In genomic region chr16:1117169-1117900, GRCh38 we compare ENCODE assay signal across 16 cellular contexts. TPM values are rescaled to one million over a fixed set of nuclear protein-coding genes. Genes with fewer than 3 reads are reported as not detected.
DNase-seq lines count a peak whose midpoint lies in the region; TF ChIP-seq lines count a peak whose summit lies in the region.
"Had no signal": no experiment of that assay in that cellular context is flagged by ENCODE, and none has a peak within 500 bp of the region (broad histone marks: within the 10 kb centered on the region; RNA-seq: fewer than 3 reads in every experiment).

No MANE protein-coding gene starts in this region.

- H3K36me3 Mint-ChIP-seq in glutamatergic neuron (ENCODE audit: unreplicated experiment) (no peaks in the 10 kb centered on the region), neural progenitor cell (no peaks in the 10 kb centered on the region)
- H3K36me3 Mint-ChIP-seq: CD4-positive, CD25-positive, alpha-beta regulatory T cell; CD8-positive, alpha-beta T cell had no signal

- H3K4me3 Mint-ChIP-seq in glutamatergic neuron (ENCODE audit: unreplicated experiment) (no peak overlapping the region), neural progenitor cell (no peak overlapping the region)
- H3K4me3 Mint-ChIP-seq: B cell; CD4-positive, CD25-positive, alpha-beta regulatory T cell; CD8-positive, alpha-beta T cell had no signal

- no peaks in the 10 kb centered on the region for H3F3A ChIP-seq in neural progenitor cell (ENCODE audit: low read depth)

- H3K4me1 Mint-ChIP-seq in glutamatergic neuron (ENCODE audit: low read depth, unreplicated experiment) (peaks cover 3% of the 10 kb centered on the region), neural progenitor cell (peaks cover 8% of the 10 kb centered on the region)
- H3K4me1 Mint-ChIP-seq: CD4-positive, CD25-positive, alpha-beta regulatory T cell had no signal

- no peak overlapping the region for H2AFZ ChIP-seq in neural progenitor cell (replicated peaks)

- H3K27me3 Mint-ChIP-seq in glutamatergic neuron (ENCODE audit: unreplicated experiment): peaks cover 1% of the 10 kb centered on the region
- peaks cover 4% of the 10 kb centered on the region for H3K27me3 Mint-ChIP-seq in neural progenitor cell (ENCODE audit: insufficient read depth, low read depth)
- H3K27me3 Mint-ChIP-seq: CD4-positive, CD25-positive, alpha-beta regulatory T cell had no signal

- POLR2A ChIA-PET in HEK293 (lab: Yijun Ruan, JAX): no interaction called here

- H3K27ac ChIP-seq in HEK293 (ENCODE audit: extremely low read depth, low read depth, low read length): no peak overlapping the region
- H3K27ac ChIP-seq in neural progenitor cell: no peak overlapping the region
- H3K27ac ChIP-seq: BLaER1, C4-2B had no signal

- DNase-seq in NT2/D1 (ENCODE audit: low read depth, low spot score): no peak
- peak; percentile 73 for DNase-seq in glutamatergic neuron
- no peak for DNase-seq in neural progenitor cell (ENCODE audit: low spot score)
- DNase-seq in central memory CD4-positive, alpha-beta T cell: no peak
- no peak for DNase-seq in NCI-H748 (lab: John Stamatoyannopoulos, UW; ENCODE audit: unreplicated experiment)
- DNase-seq: Caco-2; CD4-positive, CD25-positive, alpha-beta regulatory T cell; CD8-positive, alpha-beta T cell; DMS153; DND-41; GOT3; HCEC 1CT had no signal

- CTCF ChIA-PET in HEK293 (lab: Yijun Ruan, JAX): interaction anchor here (0.7 kb wide), 1 partner anchor 9 kb away, joined by 3 read pairs; no protein-coding TSS in a partner anchor

- H3K9me3 ChIP-seq in HEK293 (ENCODE audit: control insufficient read depth, insufficient read depth, low read depth, low read length) (no peaks in the 10 kb centered on the region), NT2/D1 (ENCODE audit: insufficient read depth, low read length) (no peaks in the 10 kb centered on the region), neural progenitor cell (ENCODE audit: low read depth) (no peaks in the 10 kb centered on the region)
- H3K9me3 ChIP-seq: BLaER1, Caco-2 had no signal

- H3K27me3 ChIP-seq in NT2/D1 (ENCODE audit: insufficient read depth, insufficient read length) (peaks cover 82% of the 10 kb centered on the region), neural progenitor cell (peaks cover 9% of the 10 kb centered on the region)

- H3K36me3 ChIP-seq in HEK293 (ENCODE audit: control insufficient read depth in 2 of 2, insufficient read depth in 1 of 2, low read length in 2 of 2) (no peaks in the 10 kb centered on the region), NT2/D1 (ENCODE audit: insufficient read depth, insufficient read length, low read length) (no peaks in the 10 kb centered on the region), neural progenitor cell (no peaks in the 10 kb centered on the region)
- H3K36me3 ChIP-seq: BLaER1 had no signal

- no peak overlapping the region for H3K4me3 ChIP-seq in HEK293 (ENCODE audit: low read depth, low read length)
- H3K4me3 ChIP-seq in NT2/D1 (ENCODE audit: insufficient read length, low read depth): no peak overlapping the region
- H3K4me3 ChIP-seq in neural progenitor cell: no peak overlapping the region
- H3K4me3 ChIP-seq: BLaER1 had no signal

- peak overlapping the region; percentile 56 for H3K9ac ChIP-seq in NT2/D1 (ENCODE audit: insufficient read length, low read depth)
- H3K9ac ChIP-seq in neural progenitor cell: no peak overlapping the region
- H3K9ac ChIP-seq: BLaER1 had no signal

- H4K20me1 ChIP-seq in neural progenitor cell (ENCODE audit: low read depth): no peaks in the 10 kb centered on the region

- H3K27ac Mint-ChIP-seq in glutamatergic neuron (ENCODE audit: unreplicated experiment) (no peak overlapping the region), neural progenitor cell (no peak overlapping the region)
- H3K27ac Mint-ChIP-seq: B cell; CD4-positive, CD25-positive, alpha-beta regulatory T cell; CD8-positive, alpha-beta T cell had no signal

- no peak for TF ChIP-seq CTCF in HEK293 (tag by site-specific recombination; IDR thresholded peaks at IDR 0.05)
- no peak for TF ChIP-seq CTCF in glutamatergic neuron (IDR thresholded peaks at IDR 0.05; ENCODE audit: partially characterized antibody, unreplicated experiment)
- no peak for TF ChIP-seq CTCF in neural progenitor cell (IDR thresholded peaks at IDR 0.05)

- H3K4me2 ChIP-seq in neural progenitor cell: no peak overlapping the region

- no peaks in the 10 kb centered on the region for H3K9me3 Mint-ChIP-seq in glutamatergic neuron (ENCODE audit: unreplicated experiment)
- no peaks in the 10 kb centered on the region for H3K9me3 Mint-ChIP-seq in neural progenitor cell
- H3K9me3 Mint-ChIP-seq: CD4-positive, CD25-positive, alpha-beta regulatory T cell; CD8-positive, alpha-beta T cell had no signal

- H3K4me1 ChIP-seq in HEK293 (ENCODE audit: control insufficient read depth, insufficient read depth, low read length) (no peaks in the 10 kb centered on the region), NT2/D1 (ENCODE audit: insufficient read depth, insufficient read length) (peaks cover 20% of the 10 kb centered on the region), neural progenitor cell (peaks cover 12% of the 10 kb centered on the region)
- H3K4me1 ChIP-seq: Caco-2 had no signal

- no peaks in the 10 kb centered on the region for H3K79me2 ChIP-seq in neural progenitor cell (ENCODE audit: low read depth)

TF ChIP-seq in HEK293, 187 proteins besides CTCF, POLR2A, EP300 and RAD21:
- TF ChIP-seq KLF1 (tag by site-specific recombination; IDR thresholded peaks at IDR 0.05) (peak; percentile 33), SALL2 (tag by site-specific recombination; IDR thresholded peaks at IDR 0.05; ENCODE audit: borderline replicate concordance) (no peak), PATZ1 (tag by site-specific recombination; IDR thresholded peaks at IDR 0.05) (peak; percentile 23; the same call in 1 of the 2 replicates)

RNA-seq across cellular contexts. Expression of gene C1QTNF8, which starts 21.3 kb away (rescaled TPM):
- total RNA-seq in glutamatergic neuron (ENCODE audit: unreplicated experiment) (not detected), neural progenitor cell (ENCODE audit: low replicate concordance) (not detected in 2 replicates)
- total RNA-seq: B cell; Caco-2; CD4-positive, CD25-positive, alpha-beta regulatory T cell; CD8-positive, alpha-beta T cell had no signal

RNA-seq across cellular contexts. Expression of gene CACNA1H, which starts 35.6 kb away (rescaled TPM):
- total RNA-seq in glutamatergic neuron (ENCODE audit: unreplicated experiment): 161 TPM
- 9.5 and 32.6 TPM in 2 replicates for total RNA-seq in neural progenitor cell (ENCODE audit: low replicate concordance)

RNA-seq across cellular contexts. Expression of gene SSTR5, which starts 44.8 kb away (rescaled TPM):
- total RNA-seq in glutamatergic neuron (ENCODE audit: unreplicated experiment) (1.3 TPM), neural progenitor cell (ENCODE audit: low replicate concordance) (not detected in 2 replicates)
- total RNA-seq: B cell; CD4-positive, CD25-positive, alpha-beta regulatory T cell; CD8-positive, alpha-beta T cell had no signal
